Comparison of ENCODE assay signal across 1 cellular context in genomic region chr3:39809181-39809994, GRCh38.
TF ChIP-seq lines count a peak whose summit lies in the region.

Gene MYRIP (plus strand): TSS chr3:39809609. CDS start chr3:39900817, 91,208 bp downstream.

TF ChIP-seq in HepG2, 621 proteins besides CTCF, POLR2A, EP300 and RAD21 (continued from another document and continues in another):
- TF ChIP-seq, protein P1, sequence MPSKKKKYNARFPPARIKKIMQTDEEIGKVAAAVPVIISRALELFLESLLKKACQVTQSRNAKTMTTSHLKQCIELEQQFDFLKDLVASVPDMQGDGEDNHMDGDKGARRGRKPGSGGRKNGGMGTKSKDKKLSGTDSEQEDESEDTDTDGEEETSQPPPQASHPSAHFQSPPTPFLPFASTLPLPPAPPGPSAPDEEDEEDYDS (CRISPR knock-in tag; IDR thresholded peaks at IDR 0.05), result no peak
- TF ChIP-seq, protein P2, sequence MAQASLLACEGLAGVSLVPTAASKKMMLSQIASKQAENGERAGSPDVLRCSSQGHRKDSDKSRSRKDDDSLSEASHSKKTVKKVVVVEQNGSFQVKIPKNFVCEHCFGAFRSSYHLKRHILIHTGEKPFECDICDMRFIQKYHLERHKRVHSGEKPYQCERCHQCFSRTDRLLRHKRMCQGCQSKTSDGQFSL (CRISPR knock-in tag; IDR thresholded peaks at IDR 0.05), result no peak
- TF ChIP-seq KDM5A (IDR thresholded peaks at IDR 0.05; ENCODE audit: borderline replicate concordance, low read length), result no peak
- TF ChIP-seq NPAS2 (CRISPR knock-in tag; IDR thresholded peaks at IDR 0.05; ENCODE audit: borderline replicate concordance), result no peak
- TF ChIP-seq ARID5B (CRISPR knock-in tag; IDR thresholded peaks at IDR 0.05), result no peak
- TF ChIP-seq PAX8 (CRISPR knock-in tag; IDR thresholded peaks at IDR 0.05; ENCODE audit: borderline replicate concordance), result no peak
- TF ChIP-seq NAIF1 (CRISPR knock-in tag; IDR thresholded peaks at IDR 0.05; ENCODE audit: borderline replicate concordance), result no peak
- TF ChIP-seq HNF1A (IDR thresholded peaks at IDR 0.05; ENCODE audit: low read depth), result no peak
- no peak for TF ChIP-seq HNF1A (CRISPR knock-in tag; IDR thresholded peaks at IDR 0.05; ENCODE audit: borderline replicate concordance)
- TF ChIP-seq ZIK1 (CRISPR knock-in tag; IDR thresholded peaks at IDR 0.05; ENCODE audit: borderline replicate concordance, low read depth), result no peak
- TF ChIP-seq MED8 (CRISPR knock-in tag; IDR thresholded peaks at IDR 0.05; ENCODE audit: insufficient replicate concordance), result no peak
- no peak for TF ChIP-seq PRPF4 (IDR thresholded peaks at IDR 0.05; ENCODE audit: low read depth, low read length, poor library complexity, severe bottlenecking)
- TF ChIP-seq, protein P3, sequence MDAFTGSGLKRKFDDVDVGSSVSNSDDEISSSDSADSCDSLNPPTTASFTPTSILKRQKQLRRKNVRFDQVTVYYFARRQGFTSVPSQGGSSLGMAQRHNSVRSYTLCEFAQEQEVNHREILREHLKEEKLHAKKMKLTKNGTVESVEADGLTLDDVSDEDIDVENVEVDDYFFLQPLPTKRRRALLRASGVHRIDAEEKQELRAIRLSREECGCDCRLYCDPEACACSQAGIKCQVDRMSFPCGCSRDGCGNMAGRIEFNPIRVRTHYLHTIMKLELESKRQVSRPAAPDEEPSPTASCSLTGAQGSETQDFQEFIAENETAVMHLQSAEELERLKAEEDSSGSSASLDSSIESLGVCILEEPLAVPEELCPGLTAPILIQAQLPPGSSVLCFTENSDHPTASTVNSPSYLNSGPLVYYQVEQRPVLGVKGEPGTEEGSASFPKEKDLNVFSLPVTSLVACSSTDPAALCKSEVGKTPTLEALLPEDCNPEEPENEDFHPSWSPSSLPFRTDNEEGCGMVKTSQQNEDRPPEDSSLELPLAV (CRISPR knock-in tag; conservative IDR thresholded peaks at IDR 0.05; ENCODE audit: low read depth), result no peak
- TF ChIP-seq ZFP1 (CRISPR knock-in tag; IDR thresholded peaks at IDR 0.05), result no peak
- TF ChIP-seq ZNF335 (CRISPR knock-in tag; IDR thresholded peaks at IDR 0.05), result no peak
- no peak for TF ChIP-seq TCF12 (IDR thresholded peaks at IDR 0.05)
- no peak for TF ChIP-seq TCF12 (CRISPR knock-in tag; IDR thresholded peaks at IDR 0.05)
- 0 out of 2 replicates have a peak, but pooled peaks have one; percentile 29 for TF ChIP-seq SRY (CRISPR knock-in tag; IDR thresholded peaks at IDR 0.05)
- TF ChIP-seq ZNF431 (CRISPR knock-in tag; IDR thresholded peaks at IDR 0.05; ENCODE audit: borderline replicate concordance, low read depth), result peak; percentile 58; the same call in 1 of the 2 replicates
- TF ChIP-seq CHCHD3 (CRISPR knock-in tag; IDR thresholded peaks at IDR 0.05), result no peak
- TF ChIP-seq SMAD9 (CRISPR knock-in tag; IDR thresholded peaks at IDR 0.05), result no peak
- no peak for TF ChIP-seq ZNF605 (CRISPR knock-in tag; IDR thresholded peaks at IDR 0.05)
- no peak for TF ChIP-seq HNF4A (CRISPR knock-in tag; IDR thresholded peaks at IDR 0.05)
- TF ChIP-seq, protein P4, sequence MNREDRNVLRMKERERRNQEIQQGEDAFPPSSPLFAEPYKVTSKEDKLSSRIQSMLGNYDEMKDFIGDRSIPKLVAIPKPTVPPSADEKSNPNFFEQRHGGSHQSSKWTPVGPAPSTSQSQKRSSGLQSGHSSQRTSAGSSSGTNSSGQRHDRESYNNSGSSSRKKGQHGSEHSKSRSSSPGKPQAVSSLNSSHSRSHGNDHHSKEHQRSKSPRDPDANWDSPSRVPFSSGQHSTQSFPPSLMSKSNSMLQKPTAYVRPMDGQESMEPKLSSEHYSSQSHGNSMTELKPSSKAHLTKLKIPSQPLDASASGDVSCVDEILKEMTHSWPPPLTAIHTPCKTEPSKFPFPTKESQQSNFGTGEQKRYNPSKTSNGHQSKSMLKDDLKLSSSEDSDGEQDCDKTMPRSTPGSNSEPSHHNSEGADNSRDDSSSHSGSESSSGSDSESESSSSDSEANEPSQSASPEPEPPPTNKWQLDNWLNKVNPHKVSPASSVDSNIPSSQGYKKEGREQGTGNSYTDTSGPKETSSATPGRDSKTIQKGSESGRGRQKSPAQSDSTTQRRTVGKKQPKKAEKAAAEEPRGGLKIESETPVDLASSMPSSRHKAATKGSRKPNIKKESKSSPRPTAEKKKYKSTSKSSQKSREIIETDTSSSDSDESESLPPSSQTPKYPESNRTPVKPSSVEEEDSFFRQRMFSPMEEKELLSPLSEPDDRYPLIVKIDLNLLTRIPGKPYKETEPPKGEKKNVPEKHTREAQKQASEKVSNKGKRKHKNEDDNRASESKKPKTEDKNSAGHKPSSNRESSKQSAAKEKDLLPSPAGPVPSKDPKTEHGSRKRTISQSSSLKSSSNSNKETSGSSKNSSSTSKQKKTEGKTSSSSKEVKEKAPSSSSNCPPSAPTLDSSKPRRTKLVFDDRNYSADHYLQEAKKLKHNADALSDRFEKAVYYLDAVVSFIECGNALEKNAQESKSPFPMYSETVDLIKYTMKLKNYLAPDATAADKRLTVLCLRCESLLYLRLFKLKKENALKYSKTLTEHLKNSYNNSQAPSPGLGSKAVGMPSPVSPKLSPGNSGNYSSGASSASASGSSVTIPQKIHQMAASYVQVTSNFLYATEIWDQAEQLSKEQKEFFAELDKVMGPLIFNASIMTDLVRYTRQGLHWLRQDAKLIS (CRISPR knock-in tag; IDR thresholded peaks at IDR 0.05), result no peak
- no peak for TF ChIP-seq SMAD3 (CRISPR knock-in tag; IDR thresholded peaks at IDR 0.05)
- no peak; the same call in 1 of the 2 replicates for TF ChIP-seq ZNF564 (CRISPR knock-in tag; IDR thresholded peaks at IDR 0.05)
- TF ChIP-seq ZNF382 (CRISPR knock-in tag; IDR thresholded peaks at IDR 0.05; ENCODE audit: borderline replicate concordance), result no peak
- no peak for TF ChIP-seq ZNF629 (CRISPR knock-in tag; conservative IDR thresholded peaks at IDR 0.05)
- TF ChIP-seq, protein P5, sequence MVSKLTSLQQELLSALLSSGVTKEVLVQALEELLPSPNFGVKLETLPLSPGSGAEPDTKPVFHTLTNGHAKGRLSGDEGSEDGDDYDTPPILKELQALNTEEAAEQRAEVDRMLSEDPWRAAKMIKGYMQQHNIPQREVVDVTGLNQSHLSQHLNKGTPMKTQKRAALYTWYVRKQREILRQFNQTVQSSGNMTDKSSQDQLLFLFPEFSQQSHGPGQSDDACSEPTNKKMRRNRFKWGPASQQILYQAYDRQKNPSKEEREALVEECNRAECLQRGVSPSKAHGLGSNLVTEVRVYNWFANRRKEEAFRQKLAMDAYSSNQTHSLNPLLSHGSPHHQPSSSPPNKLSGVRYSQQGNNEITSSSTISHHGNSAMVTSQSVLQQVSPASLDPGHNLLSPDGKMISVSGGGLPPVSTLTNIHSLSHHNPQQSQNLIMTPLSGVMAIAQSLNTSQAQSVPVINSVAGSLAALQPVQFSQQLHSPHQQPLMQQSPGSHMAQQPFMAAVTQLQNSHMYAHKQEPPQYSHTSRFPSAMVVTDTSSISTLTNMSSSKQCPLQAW (CRISPR knock-in tag; IDR thresholded peaks at IDR 0.05), result no peak
- TF ChIP-seq, protein P6, sequence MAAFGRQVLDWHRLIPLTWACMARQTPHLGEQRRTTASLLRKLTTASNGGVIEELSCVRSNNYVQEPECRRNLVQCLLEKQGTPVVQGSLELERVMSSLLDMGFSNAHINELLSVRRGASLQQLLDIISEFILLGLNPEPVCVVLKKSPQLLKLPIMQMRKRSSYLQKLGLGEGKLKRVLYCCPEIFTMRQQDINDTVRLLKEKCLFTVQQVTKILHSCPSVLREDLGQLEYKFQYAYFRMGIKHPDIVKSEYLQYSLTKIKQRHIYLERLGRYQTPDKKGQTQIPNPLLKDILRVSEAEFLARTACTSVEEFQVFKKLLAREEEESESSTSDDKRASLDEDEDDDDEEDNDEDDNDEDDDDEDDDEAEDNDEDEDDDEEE (CRISPR knock-in tag; IDR thresholded peaks at IDR 0.05), result no peak
- no peak; the same call in 1 of the 2 replicates for TF ChIP-seq HES4 (CRISPR knock-in tag; IDR thresholded peaks at IDR 0.05; ENCODE audit: borderline replicate concordance)
- TF ChIP-seq ZNF329 (CRISPR knock-in tag; IDR thresholded peaks at IDR 0.05; ENCODE audit: low read depth), result peak; percentile 59; the same call in 1 of the 2 replicates
- TF ChIP-seq NRL (CRISPR knock-in tag; IDR thresholded peaks at IDR 0.05; ENCODE audit: borderline replicate concordance), result 0 out of 2 replicates have a peak, but pooled peaks have one; percentile 59
- no peak for TF ChIP-seq SCMH1 (CRISPR knock-in tag; IDR thresholded peaks at IDR 0.05; ENCODE audit: borderline replicate concordance)
- TF ChIP-seq NFKBIZ (CRISPR knock-in tag; IDR thresholded peaks at IDR 0.05), result no peak
- no peak for TF ChIP-seq PBX3 (CRISPR knock-in tag; IDR thresholded peaks at IDR 0.05; ENCODE audit: borderline replicate concordance)
- TF ChIP-seq KDM3A (CRISPR knock-in tag; IDR thresholded peaks at IDR 0.05; ENCODE audit: low read depth), result no peak
- no peak for TF ChIP-seq ELF4 (CRISPR knock-in tag; IDR thresholded peaks at IDR 0.05; ENCODE audit: borderline replicate concordance)
- TF ChIP-seq NCOA5 (CRISPR knock-in tag; IDR thresholded peaks at IDR 0.05), result no peak
- TF ChIP-seq SMARCC2 (IDR thresholded peaks at IDR 0.05), result no peak
- no peak for TF ChIP-seq ZKSCAN8 (CRISPR knock-in tag; IDR thresholded peaks at IDR 0.05; ENCODE audit: borderline replicate concordance)
- no peak for TF ChIP-seq ZFP37 (CRISPR knock-in tag; IDR thresholded peaks at IDR 0.05; ENCODE audit: borderline replicate concordance)
